In genomic region chr4:103996059-103996458, GRCh38 we compare ENCODE assay signal across 9 cellular contexts.
DNase-seq lines count a peak whose midpoint lies in the region; ATAC-seq and TF ChIP-seq lines count a peak whose summit lies in the region.
"Had no signal": no experiment of that assay in that cellular context is flagged by ENCODE, and none has a peak within 500 bp of the region (broad histone marks: within the 10 kb centered on the region; RNA-seq: fewer than 3 reads in every experiment).

No MANE protein-coding gene starts in this region.

- DNase-seq in H4 (ENCODE audit: low spot score) (peak; percentile 66), NCI-H526 treated with DMSO at 0.1 percent for 48 hours (lab: John Stamatoyannopoulos, UW) (peak; percentile 20), choroid plexus epithelial cell (ENCODE audit: low read depth) (peak; percentile 1), neural progenitor cell (ENCODE audit: low spot score) (peak; percentile 63)
- no peak for DNase-seq in activated naive CD4-positive, alpha-beta T cell treated with anti-CD3 and anti-CD28 coated beads for 36 hours
- DNase-seq in activated CD8-positive, alpha-beta memory T cell treated with anti-CD3 and anti-CD28 coated beads, Interleukin-2, amount 10 ng/mL, durations not matched to agents 7 days and 5 days: no peak
- no peak for DNase-seq in activated CD4-positive, alpha-beta T cell treated with anti-CD3 and anti-CD28 coated beads, Interleukin-2, amount 50 U/mL, for 1 hour

- CTCF ChIA-PET in activated naive CD4-positive, alpha-beta T cell treated with anti-CD3 and anti-CD28 coated beads for 36 hours (lab: Charles Lee): no interaction called here
- CTCF ChIA-PET in activated CD8-positive, alpha-beta memory T cell treated with anti-CD3 and anti-CD28 coated beads, Interleukin-2, amount 10 ng/mL, durations not matched to agents 7 days and 5 days (lab: Charles Lee): no interaction called here

- H3K27ac Mint-ChIP-seq in neural progenitor cell: peak overlapping the region; percentile 99
- H3K27ac Mint-ChIP-seq in activated naive CD4-positive, alpha-beta T cell treated with anti-CD3 and anti-CD28 coated beads for 36 hours: no peak overlapping the region
- H3K27ac Mint-ChIP-seq in activated CD8-positive, alpha-beta memory T cell treated with anti-CD3 and anti-CD28 coated beads, Interleukin-2, amount 10 ng/mL, durations not matched to agents 7 days and 5 days: no peak overlapping the region
- H3K27ac Mint-ChIP-seq: activated T-helper 2 cell treated with anti-CD3 and anti-CD28 coated beads, Interferon-gamma antibody, Interleukin-2, Interleukin-4, amounts not matched to agents 10 μg/mL and 5 μg/mL and 100 μg/mL, durations not matched to agents 14 hours and 24 hours and 36 hours had no signal

- H3K4me1 ChIP-seq in neural progenitor cell: peaks cover 9% of the 10 kb centered on the region

- H3K9ac ChIP-seq in neural progenitor cell: no peak overlapping the region

- peak overlapping the region; percentile 43 for H3K27ac ChIP-seq in neural progenitor cell

- H3K4me2 ChIP-seq in neural progenitor cell: peak overlapping the region; percentile 67

- peaks cover 4% of the 10 kb centered on the region for H3K27me3 Mint-ChIP-seq in neural progenitor cell (ENCODE audit: insufficient read depth, low read depth)
- H3K27me3 Mint-ChIP-seq in activated naive CD4-positive, alpha-beta T cell treated with anti-CD3 and anti-CD28 coated beads for 36 hours (ENCODE audit: low read depth): no peaks in the 10 kb centered on the region
- no peaks in the 10 kb centered on the region for H3K27me3 Mint-ChIP-seq in activated CD8-positive, alpha-beta memory T cell treated with anti-CD3 and anti-CD28 coated beads, Interleukin-2, amount 10 ng/mL, durations not matched to agents 7 days and 5 days

- no peaks in the 10 kb centered on the region for H3K36me3 ChIP-seq in neural progenitor cell

- no peaks in the 10 kb centered on the region for H3K27me3 ChIP-seq in neural progenitor cell

- TF ChIP-seq CTCF in choroid plexus epithelial cell (conservative IDR thresholded peaks at IDR 0.05; ENCODE audit: low read depth, low read length): no peak
- TF ChIP-seq CTCF in neural progenitor cell (IDR thresholded peaks at IDR 0.05): peak; percentile 49

- intact Hi-C loops in activated naive CD4-positive, alpha-beta T cell treated with anti-CD3 and anti-CD28 coated beads for 36 hours (cut with micrococcal nuclease): no loop called here

- peaks cover 4% of the 10 kb centered on the region for H3K9me3 ChIP-seq in neural progenitor cell (ENCODE audit: low read depth)

- H3K9me3 Mint-ChIP-seq in neural progenitor cell: peaks cover 19% of the 10 kb centered on the region
- H3K9me3 Mint-ChIP-seq in activated naive CD4-positive, alpha-beta T cell treated with anti-CD3 and anti-CD28 coated beads for 36 hours: peaks cover 13% of the 10 kb centered on the region
- H3K9me3 Mint-ChIP-seq in activated CD8-positive, alpha-beta memory T cell treated with anti-CD3 and anti-CD28 coated beads, Interleukin-2, amount 10 ng/mL, durations not matched to agents 7 days and 5 days (ENCODE audit: low read depth): no peaks in the 10 kb centered on the region

- no peak overlapping the region for H3K4me3 ChIP-seq in choroid plexus epithelial cell (ENCODE audit: low read depth, low read length)
- H3K4me3 ChIP-seq in neural progenitor cell: peak overlapping the region; percentile 9

- peaks cover 4% of the 10 kb centered on the region for H3F3A ChIP-seq in neural progenitor cell (ENCODE audit: low read depth)

- H3K36me3 Mint-ChIP-seq in neural progenitor cell: no peaks in the 10 kb centered on the region
- no peaks in the 10 kb centered on the region for H3K36me3 Mint-ChIP-seq in activated naive CD4-positive, alpha-beta T cell treated with anti-CD3 and anti-CD28 coated beads for 36 hours (ENCODE audit: low read depth)
- no peaks in the 10 kb centered on the region for H3K36me3 Mint-ChIP-seq in activated CD8-positive, alpha-beta memory T cell treated with anti-CD3 and anti-CD28 coated beads, Interleukin-2, amount 10 ng/mL, durations not matched to agents 7 days and 5 days

- H3K4me3 Mint-ChIP-seq in neural progenitor cell: peak overlapping the region; percentile 76
- H3K4me3 Mint-ChIP-seq in activated naive CD4-positive, alpha-beta T cell treated with anti-CD3 and anti-CD28 coated beads for 36 hours: no peak overlapping the region
- H3K4me3 Mint-ChIP-seq in activated CD8-positive, alpha-beta memory T cell treated with anti-CD3 and anti-CD28 coated beads, Interleukin-2, amount 10 ng/mL, durations not matched to agents 7 days and 5 days: no peak overlapping the region

- H2AFZ ChIP-seq in neural progenitor cell (replicated peaks): no peak overlapping the region

- no peak for ATAC-seq in activated CD8-positive, alpha-beta memory T cell treated with anti-CD3 and anti-CD28 coated beads, Interleukin-2, amount 10 ng/mL, durations not matched to agents 7 days and 5 days
- ATAC-seq in GM21423 (IDR thresholded peaks at IDR 0.05; ENCODE audit: unreplicated experiment): no peak

- no peaks in the 10 kb centered on the region for H3K79me2 ChIP-seq in neural progenitor cell (ENCODE audit: low read depth)

- peaks cover 16% of the 10 kb centered on the region for H3K4me1 Mint-ChIP-seq in neural progenitor cell
- no peaks in the 10 kb centered on the region for H3K4me1 Mint-ChIP-seq in activated naive CD4-positive, alpha-beta T cell treated with anti-CD3 and anti-CD28 coated beads for 36 hours (ENCODE audit: low read depth)
- H3K4me1 Mint-ChIP-seq in activated CD8-positive, alpha-beta memory T cell treated with anti-CD3 and anti-CD28 coated beads, Interleukin-2, amount 10 ng/mL, durations not matched to agents 7 days and 5 days: no peaks in the 10 kb centered on the region

- H4K20me1 ChIP-seq in neural progenitor cell (ENCODE audit: low read depth): no peaks in the 10 kb centered on the region

Comparison
In these comparisons a context has a peak if more than half of its experiments do, and no peak if none do; other contexts are left out.
1. DNase-seq: peak in H4 (single experiment), NCI-H526 treated with DMSO at 0.1 percent for 48 hours (single experiment), choroid plexus epithelial cell (single experiment) and neural progenitor cell (single experiment); none in activated naive CD4-positive, alpha-beta T cell treated with anti-CD3 and anti-CD28 coated beads for 36 hours (single experiment), activated CD8-positive, alpha-beta memory T cell treated with anti-CD3 and anti-CD28 coated beads, Interleukin-2, amount 10 ng/mL, durations not matched to agents 7 days and 5 days (single experiment) and activated CD4-positive, alpha-beta T cell treated with anti-CD3 and anti-CD28 coated beads, Interleukin-2, amount 50 U/mL, for 1 hour (single experiment).